In genomic region chr21:14956826-14957225, GRCh38 we compare ENCODE assay signal across 22 cellular contexts.
DNase-seq lines count a peak whose midpoint lies in the region; ATAC-seq and TF ChIP-seq lines count a peak whose summit lies in the region.
"Had no signal": no experiment of that assay in that cellular context is flagged by ENCODE, and none has a peak within 500 bp of the region (broad histone marks: within the 10 kb centered on the region; RNA-seq: fewer than 3 reads in every experiment).

No MANE protein-coding gene starts in this region.

- H3K4me1 ChIP-seq in adrenal gland (replicated peaks in 1 of 2) = no peaks in the 10 kb centered on the region
- H3K4me1 ChIP-seq: SJCRH30, spleen, transverse colon had no signal

- CTCF ChIA-PET in AG04450 (lab: Charles Lee) = no interaction called here

- peaks cover 4% of the 10 kb centered on the region; the same call in 1 of the 2 replicates for H3K36me3 Mint-ChIP-seq in HFFc6 (ENCODE audit: low read depth)

- H3K9me3 Mint-ChIP-seq in HFFc6 = no peaks in the 10 kb centered on the region
- H3K9me3 Mint-ChIP-seq: activated T-cell treated with anti-CD3 and anti-CD28 coated beads, Interleukin-2, amount 50 U/mL, for 4 hours; stimulated activated naive B cell treated with anti-CD40 and anti-IgM and Interleukin-4, amounts not matched to agents 10 μg/mL and 1 μg/mL and 100 μg/mL, for 72 hours had no signal

- H3K9me3 ChIP-seq in AG04450 (ENCODE audit: control insufficient read depth, insufficient read depth, low read length) (no peaks in the 10 kb centered on the region), adrenal gland (replicated peaks in 1 of 3) (no peaks in the 10 kb centered on the region)
- H3K9me3 ChIP-seq: heart right ventricle, SJCRH30, spleen, transverse colon had no signal

- H3K27me3 ChIP-seq in AG04450 (ENCODE audit: control insufficient read depth, insufficient read depth, low read length) = no peaks in the 10 kb centered on the region
- no peaks in the 10 kb centered on the region for H3K27me3 ChIP-seq in brain microvascular endothelial cell (replicated peaks)
- no peaks in the 10 kb centered on the region for H3K27me3 ChIP-seq in adrenal gland
- H3K27me3 ChIP-seq: heart right ventricle, SJCRH30, spleen, transverse colon had no signal

- peaks cover 3% of the 10 kb centered on the region for H3K36me3 ChIP-seq in brain microvascular endothelial cell (replicated peaks)
- no peaks in the 10 kb centered on the region for H3K36me3 ChIP-seq in adrenal gland (replicated peaks in 1 of 2)
- H3K36me3 ChIP-seq: heart right ventricle, spleen, transverse colon had no signal

- H3K27ac Mint-ChIP-seq in HFFc6 = peak overlapping the region; percentile 66
- H3K27ac Mint-ChIP-seq: stimulated activated naive B cell treated with anti-CD40 and anti-IgM and Interleukin-4, amounts not matched to agents 10 μg/mL and 1 μg/mL and 100 μg/mL, for 72 hours had no signal

- WGBS in adrenal gland, 4 donors = 53 to 57% (median 55%) methylated on average over 4 of the region's 4 CpGs

- peak overlapping the region; percentile 39 for H3K27ac ChIP-seq in AG04450 (ENCODE audit: low read depth, low read length)
- H3K27ac ChIP-seq in brain microvascular endothelial cell = peak overlapping the region; percentile 64
- H3K27ac ChIP-seq in adrenal gland = no peak overlapping the region
- H3K27ac ChIP-seq: heart right ventricle, HL-60, SJCRH30, spleen, transverse colon had no signal

- in situ Hi-C loops in brain microvascular endothelial cell (cut with HindIII; ENCODE audit: low pct_ligation_motif_present, low sequenced_read_pairs) = no loop called here

- intact Hi-C loops in posterior vena cava (cut with DNase I) = no loop called here
- intact Hi-C loops in adrenal gland (cut with DNase I) = no loop called here

- TF ChIP-seq POLR2A in adrenal gland (IDR thresholded peaks at IDR 0.05) = no peak

- peak overlapping the region; percentile 0; the same call in 1 of the 2 replicates for H3K4me3 Mint-ChIP-seq in HFFc6
- H3K4me3 Mint-ChIP-seq: activated T-cell treated with anti-CD3 and anti-CD28 coated beads, Interleukin-2, amount 50 U/mL, for 4 hours; stimulated activated naive B cell treated with anti-CD40 and anti-IgM and Interleukin-4, amounts not matched to agents 10 μg/mL and 1 μg/mL and 100 μg/mL, for 72 hours had no signal

- H3K4me3 ChIP-seq in AG04450 (ENCODE audit: low read depth, low read length) (no peak overlapping the region), brain microvascular endothelial cell (ENCODE audit: low read depth, low read length) (no peak overlapping the region), adrenal gland (no peak overlapping the region)
- H3K4me3 ChIP-seq: heart right ventricle, SJCRH30, spleen, transverse colon had no signal

- ATAC-seq in HG03097 (IDR thresholded peaks at IDR 0.05; ENCODE audit: low FRiP score, unreplicated experiment) = no peak
- no peak for ATAC-seq in HG03521 (IDR thresholded peaks at IDR 0.05; ENCODE audit: unreplicated experiment)
- ATAC-seq: activated T-cell treated with anti-CD3 and anti-CD28 coated beads, Interleukin-2, amount 50 U/mL, for 4 hours; heart right ventricle; stimulated activated naive B cell treated with anti-CD40 and anti-IgM and Interleukin-4, amounts not matched to agents 10 μg/mL and 1 μg/mL and 100 μg/mL, for 72 hours had no signal

- POLR2A ChIA-PET in AG04450 (lab: Yijun Ruan, JAX) = no interaction called here

- DNase-seq in AG04450 (ENCODE audit: low read depth, low spot score) (peak; percentile 16), HFFc6 (peak; percentile 67), brain microvascular endothelial cell (peak; percentile 53), iris pigment epithelial cell (ENCODE audit: low read depth) (peak; percentile 71), posterior vena cava (ENCODE audit: low spot score) (no peak), adrenal gland (no peak)
- DNase-seq: activated CD4-positive, alpha-beta T cell treated with anti-CD3 and anti-CD28 coated beads for 48 hours; activated T-cell treated with anti-CD3 and anti-CD28 coated beads, Interleukin-2, amount 50 U/mL, for 4 hours; heart right ventricle; Karpas-422; kidney; NCI-H1417; NCI-H446; occipital lobe; SJCRH30; spleen; stimulated activated naive B cell treated with anti-CD40 and anti-IgM and Interleukin-4, amounts not matched to agents 10 μg/mL and 1 μg/mL and 100 μg/mL, for 72 hours; T-helper 9 cell; transverse colon had no signal

- H3K4me1 Mint-ChIP-seq in HFFc6 (ENCODE audit: low read depth) = peaks cover 62% of the 10 kb centered on the region
- H3K4me1 Mint-ChIP-seq: stimulated activated naive B cell treated with anti-CD40 and anti-IgM and Interleukin-4, amounts not matched to agents 10 μg/mL and 1 μg/mL and 100 μg/mL, for 72 hours had no signal

- no peaks in the 10 kb centered on the region; the same call in 1 of the 2 replicates for H3K27me3 Mint-ChIP-seq in HFFc6 (ENCODE audit: insufficient read depth)
- H3K27me3 Mint-ChIP-seq: stimulated activated naive B cell treated with anti-CD40 and anti-IgM and Interleukin-4, amounts not matched to agents 10 μg/mL and 1 μg/mL and 100 μg/mL, for 72 hours had no signal

- TF ChIP-seq CTCF in AG04450 (IDR thresholded peaks at IDR 0.05; ENCODE audit: low read depth, low read length) (no peak), HFFc6 (IDR thresholded peaks at IDR 0.05) (no peak), brain microvascular endothelial cell (IDR thresholded peaks at IDR 0.05; ENCODE audit: low read depth, low read length, missing control alignments) (no peak), adrenal gland (IDR thresholded peaks at IDR 0.05) (no peak)

Comparison
In these comparisons a context has a peak if more than half of its experiments do, and no peak if none do; other contexts are left out.
1. DNase-seq: peak in AG04450 (single experiment), HFFc6 (single experiment), brain microvascular endothelial cell (single experiment) and iris pigment epithelial cell (single experiment); none in posterior vena cava (single experiment) and adrenal gland (0 of 7).
2. H3K27ac ChIP-seq: peak in AG04450 (single experiment) and brain microvascular endothelial cell (single experiment); none in adrenal gland (0 of 5).